20 cellular contexts compared by ENCODE assay signal in the genomic region with DNA sequence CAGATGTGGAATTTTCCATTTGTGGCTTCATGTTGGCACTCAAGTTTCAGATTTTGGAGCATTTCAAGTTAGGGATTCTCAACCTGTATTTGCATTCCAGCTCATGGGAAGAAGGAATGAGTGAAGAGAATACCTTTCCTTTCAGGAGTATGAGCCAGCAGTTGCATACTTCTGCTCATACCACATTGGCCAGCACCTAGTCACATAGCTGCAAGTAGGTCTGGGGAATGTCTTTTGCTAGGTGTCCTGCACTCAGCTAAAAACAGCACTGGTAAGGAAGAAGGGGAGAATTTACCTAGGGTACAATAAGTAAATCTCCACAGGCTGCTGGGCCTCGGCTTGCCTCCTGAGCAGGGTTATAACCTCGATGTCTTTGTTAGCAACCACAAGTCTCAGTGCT. TPM values are rescaled to one million over a fixed set of nuclear protein-coding genes. Genes with fewer than 3 reads are reported as not detected.
DNase-seq lines count a peak whose midpoint lies in the region; ATAC-seq and TF ChIP-seq lines count a peak whose summit lies in the region.
"Had no signal": no experiment of that assay in that cellular context is flagged by ENCODE, and none has a peak within 500 bp of the region (broad histone marks: within the 10 kb centered on the region; RNA-seq: fewer than 3 reads in every experiment).

No MANE protein-coding gene starts in this region.

- H3K9ac ChIP-seq in SK-N-MC (ENCODE audit: insufficient read length): no peak overlapping the region
- H3K9ac ChIP-seq: BLaER1 treated with 17β-estradiol and CSF1 and Interleukin-3, amounts not matched to agents 10 nM and 100 nM had no signal

- no peak for ATAC-seq in right cardiac atrium
- no peak for ATAC-seq in HG03432 (IDR thresholded peaks at IDR 0.05; ENCODE audit: unreplicated experiment)
- ATAC-seq in GM21360 (IDR thresholded peaks at IDR 0.05; ENCODE audit: unreplicated experiment): no peak
- ATAC-seq: A549 had no signal

- intact Hi-C loops in right cardiac atrium (cut with DNase I): no loop called here

- DNase-seq in cardiac muscle cell (ENCODE audit: low read depth in 1 of 2, low spot score in 1 of 2) (peak in 1 of 2 donors; percentile 51), right cardiac atrium (no peak), SK-N-MC (ENCODE audit: low read depth, low spot score) (no peak), iPS-NIHi7 (ENCODE audit: extremely low spot score) (peak; percentile 26), epidermal melanocyte (ENCODE audit: insufficient read length, low spot score) (no peak)
- DNase-seq in stimulated activated CD4-positive, alpha-beta T cell treated with anti-CD3 and anti-CD28 coated beads, Interleukin-12 subunit alpha, Interleukin-12 subunit beta, amount 100 ng/mL, for 4 hours: no peak
- DNase-seq: CD8-positive, alpha-beta memory T cell; EL; H7; NCI-H1092 treated with DMSO at 0.1 percent for 48 hours; NCI-H345; NCI-H526 treated with DMSO at 0.1 percent for 48 hours; NK-92 treated with Interleukin-12 subunit alpha and Interleukin-12 subunit beta, amount 100 ng/mL, for 24 hours; SIG-M5 had no signal

- H3K36me3 ChIP-seq in cardiac muscle cell (no peaks in the 10 kb centered on the region), SK-N-MC (ENCODE audit: insufficient read depth, low read length) (peaks cover 3% of the 10 kb centered on the region; the same call in 1 of the 2 replicates)

- WGBS in right cardiac atrium: 87% methylated on average over 2 of the region's 2 CpGs

- H3K4me3 ChIP-seq in cardiac muscle cell (no peak overlapping the region), right cardiac atrium (ENCODE audit: low read length) (no peak overlapping the region), SK-N-MC (no peak overlapping the region)
- H3K4me3 ChIP-seq: A549; BLaER1 treated with 17β-estradiol and CSF1 and Interleukin-3, amounts not matched to agents 10 nM and 100 nM had no signal

- no peaks in the 10 kb centered on the region for H3K9me3 ChIP-seq in cardiac muscle cell (ENCODE audit: low read depth)
- no peaks in the 10 kb centered on the region for H3K9me3 ChIP-seq in right cardiac atrium (ENCODE audit: control insufficient read depth, low read length)
- H3K9me3 ChIP-seq in SK-N-MC (ENCODE audit: low read depth, low read length): no peaks in the 10 kb centered on the region
- H3K9me3 ChIP-seq: A549 had no signal

- H3K27me3 ChIP-seq in cardiac muscle cell (no peaks in the 10 kb centered on the region), right cardiac atrium (ENCODE audit: control insufficient read depth, insufficient read depth) (no peaks in the 10 kb centered on the region)
- H3K27me3 ChIP-seq: BLaER1 treated with 17β-estradiol and CSF1 and Interleukin-3, amounts not matched to agents 10 nM and 100 nM had no signal

- H3K27ac ChIP-seq in cardiac muscle cell (peak overlapping the region; percentile 17), right cardiac atrium (ENCODE audit: low read length) (no peak overlapping the region), SK-N-MC (peak overlapping the region; percentile 42; the same call in 1 of the 2 replicates)
- H3K27ac ChIP-seq: A549; BLaER1 treated with 17β-estradiol and CSF1 and Interleukin-3, amounts not matched to agents 10 nM and 100 nM had no signal

- peaks cover 5% of the 10 kb centered on the region for H3K4me1 ChIP-seq in cardiac muscle cell (ENCODE audit: low read depth)
- H3K4me1 ChIP-seq in right cardiac atrium (ENCODE audit: control insufficient read depth, insufficient read depth, low read length): no peaks in the 10 kb centered on the region
- H3K4me1 ChIP-seq: A549 had no signal

- no peak for TF ChIP-seq CTCF in cardiac muscle cell (IDR thresholded peaks at IDR 0.05; ENCODE audit: low read depth, low read length)

RNA-seq across cellular contexts. Expression of a gene that starts 24.6 kb away (rescaled TPM):
- total RNA-seq in cardiac muscle cell (0.86 and 1.6 TPM in 2 replicates), right cardiac atrium (under 1 TPM; 0.14 to 0.65 (median 0.30) TPM)
- polyA plus RNA-seq in cardiac muscle cell (0.31 and 0.89 TPM in 2 replicates), right cardiac atrium (0.09 TPM)
- total RNA-seq: HT-29, OCI-LY7 had no signal

RNA-seq across cellular contexts. Expression of a gene that starts 45.7 kb away (rescaled TPM):
- 54.0 and 117 TPM in 2 replicates for total RNA-seq in cardiac muscle cell
- 28.1 and 36.5 TPM in 2 replicates for polyA plus RNA-seq in cardiac muscle cell
- 10 to 100 TPM; 26.2 to 33.5 (median 27.6) TPM for total RNA-seq in right cardiac atrium
- 11.2 TPM for polyA plus RNA-seq in right cardiac atrium

RNA-seq across cellular contexts. Expression of a gene that starts 59.9 kb away (rescaled TPM):
- total RNA-seq in cardiac muscle cell (7.8 and 7.9 TPM in 2 replicates), right cardiac atrium (10 to 100 TPM; 15.8 to 17.3 (median 17.0) TPM)
- polyA plus RNA-seq in cardiac muscle cell (11.9 and 12.0 TPM in 2 replicates), right cardiac atrium (7.5 TPM)
